ENCODE assay signal across 8 cellular contexts in genomic region chr12:72271401-72271740, GRCh38.
DNase-seq lines count a peak whose midpoint lies in the region; ATAC-seq lines count a peak whose summit lies in the region.

No MANE protein-coding gene starts in this region.

- H3K4me3 Mint-ChIP-seq in stimulated activated naive CD8-positive, alpha-beta T cell treated with anti-CD3 and anti-CD28 coated beads, Interleukin-15, amount 100 ng/mL, for 72 hours = peak overlapping the region in 1 of 2 donors; percentile 71

- no peak overlapping the region for H3K27ac Mint-ChIP-seq in stimulated activated naive CD8-positive, alpha-beta T cell treated with anti-CD3 and anti-CD28 coated beads, Interleukin-15, amount 100 ng/mL, for 72 hours

- H3K27ac ChIP-seq in iPS-18a (ENCODE audit: low read length) = no peak overlapping the region
- H3K27ac ChIP-seq in stomach smooth muscle (ENCODE audit: low read length) = no peak overlapping the region

- H3K9me3 ChIP-seq in iPS-18a (ENCODE audit: control insufficient read depth, low read depth, low read length) (no peaks in the 10 kb centered on the region), stomach smooth muscle (ENCODE audit: control insufficient read depth in 2 of 2, low read length in 2 of 2) (no peaks in the 10 kb centered on the region)

- H3K9ac ChIP-seq in iPS-18a (ENCODE audit: low read length) (peak overlapping the region; percentile 44), stomach smooth muscle (ENCODE audit: low read length in 2 of 2) (peak overlapping the region in 1 of 2 donors; percentile 24)

- ATAC-seq in stimulated activated naive CD8-positive, alpha-beta T cell treated with anti-CD3 and anti-CD28 coated beads, Interleukin-15, amount 100 ng/mL, for 72 hours = peak; percentile 14
- ATAC-seq in stimulated activated naive CD8-positive, alpha-beta T cell treated with anti-CD3 and anti-CD28 coated beads, Interleukin-15, Interleukin-2, amounts not matched to agents 100 U/mL and 50 U/mL, for 24 hours = no peak
- ATAC-seq in GM21786 (IDR thresholded peaks at IDR 0.05; ENCODE audit: unreplicated experiment) = no peak
- no peak for ATAC-seq in GM19467 (IDR thresholded peaks at IDR 0.05; ENCODE audit: unreplicated experiment)

- peaks cover 13% of the 10 kb centered on the region for H3K4me1 ChIP-seq in iPS-18a (ENCODE audit: control insufficient read depth, low read depth, low read length)
- H3K4me1 ChIP-seq in stomach smooth muscle (ENCODE audit: control insufficient read depth, insufficient read depth, low read length) = peaks cover 20% of the 10 kb centered on the region

- no peaks in the 10 kb centered on the region for H3K9me3 Mint-ChIP-seq in stimulated activated naive CD8-positive, alpha-beta T cell treated with anti-CD3 and anti-CD28 coated beads, Interleukin-15, amount 100 ng/mL, for 72 hours

- no peak for DNase-seq in stimulated activated naive CD8-positive, alpha-beta T cell treated with anti-CD3 and anti-CD28 coated beads, Interleukin-15, amount 100 ng/mL, for 72 hours
- DNase-seq in stimulated activated naive CD8-positive, alpha-beta T cell treated with anti-CD3 and anti-CD28 coated beads, Interleukin-15, Interleukin-2, amounts not matched to agents 100 U/mL and 50 U/mL, for 24 hours = no peak
- DNase-seq in astrocyte of the hippocampus (ENCODE audit: low read depth, low spot score) (peak; percentile 74), ecto neural progenitor cell (ENCODE audit: low spot score) (no peak)

- peaks cover 55% of the 10 kb centered on the region for H3K27me3 Mint-ChIP-seq in stimulated activated naive CD8-positive, alpha-beta T cell treated with anti-CD3 and anti-CD28 coated beads, Interleukin-15, amount 100 ng/mL, for 72 hours

- no peaks in the 10 kb centered on the region for H3K36me3 ChIP-seq in iPS-18a (ENCODE audit: control insufficient read depth, low read depth, low read length)
- H3K36me3 ChIP-seq in stomach smooth muscle (ENCODE audit: control insufficient read depth in 2 of 2, insufficient read depth in 2 of 2, low read length in 2 of 2) = no peaks in the 10 kb centered on the region

- H3K27me3 ChIP-seq in iPS-18a (ENCODE audit: control insufficient read depth, insufficient read depth, low read length) = peaks cover 63% of the 10 kb centered on the region
- H3K27me3 ChIP-seq in stomach smooth muscle (ENCODE audit: control insufficient read depth in 1 of 2, insufficient read depth in 2 of 2, low read length in 2 of 2) = peaks cover 24 to 44% of the 10 kb centered on the region in 2 donors

- peaks cover 15% of the 10 kb centered on the region for H3K4me1 Mint-ChIP-seq in stimulated activated naive CD8-positive, alpha-beta T cell treated with anti-CD3 and anti-CD28 coated beads, Interleukin-15, amount 100 ng/mL, for 72 hours

- H3K4me3 ChIP-seq in iPS-18a (ENCODE audit: low read length) (peak overlapping the region; percentile 74), stomach smooth muscle (ENCODE audit: low read length in 2 of 2) (peak overlapping the region; percentile 79 to 80)
